Comparison of ENCODE assay signal across 9 cellular contexts in genomic region chr16:85057212-85057889, GRCh38. TPM values are rescaled to one million over a fixed set of nuclear protein-coding genes. Genes with fewer than 3 reads are reported as not detected.
DNase-seq lines count a peak whose midpoint lies in the region; ATAC-seq and TF ChIP-seq lines count a peak whose summit lies in the region.
"Had no signal": no experiment of that assay in that cellular context is flagged by ENCODE, and none has a peak within 500 bp of the region (broad histone marks: within the 10 kb centered on the region; RNA-seq: fewer than 3 reads in every experiment).

No MANE protein-coding gene starts in this region.

- H3K36me3 ChIP-seq in Panc1 (ENCODE audit: control insufficient read depth, insufficient read depth, low read length) (no peaks in the 10 kb centered on the region), vagina (no peaks in the 10 kb centered on the region), suprapubic skin (no peaks in the 10 kb centered on the region)

- peak; percentile 18 for DNase-seq in stimulated activated CD4-positive, alpha-beta T cell treated with anti-CD3 and anti-CD28 coated beads, Interleukin-15, amount 100 ng/mL, for 24 hours
- no peak for DNase-seq in stimulated activated CD4-positive, alpha-beta T cell treated with anti-CD3 and anti-CD28 coated beads, Interleukin-4, amount 100 ng/mL, for 1 hour
- DNase-seq in Panc1 (ENCODE audit: low read depth, low spot score) (no peak), fibroblast of the aortic adventitia (ENCODE audit: low read depth) (no peak), vagina (ENCODE audit: extremely low spot score in 2 of 2) (no peak), NCI-H2227 (lab: John Stamatoyannopoulos, UW; ENCODE audit: unreplicated experiment) (no peak), suprapubic skin (ENCODE audit: low spot score in 2 of 2) (no peak), NCI-H2107 treated with DMSO at 0.1 percent for 48 hours (lab: John Stamatoyannopoulos, UW; ENCODE audit: unreplicated experiment) (no peak)

- in situ Hi-C loops in Panc1 (cut with HindIII; ENCODE audit: low pct_unique_long_range_greater_than_20kb, low sequenced_read_pairs) = no loop called here

- no peak; the same call in 1 of the 2 replicates for TF ChIP-seq CTCF in Panc1 (IDR thresholded peaks at IDR 0.05)
- peak; percentile 22 for TF ChIP-seq CTCF in fibroblast of the aortic adventitia (IDR thresholded peaks at IDR 0.05; ENCODE audit: insufficient read depth, low read length)
- TF ChIP-seq CTCF in vagina (IDR thresholded peaks at IDR 0.05) = no peak
- TF ChIP-seq CTCF in suprapubic skin (IDR thresholded peaks at IDR 0.05) = no peak

- POLR2A ChIA-PET in Panc1 (lab: Charles Lee) = no interaction called here

- CTCF ChIA-PET in Panc1 (lab: Charles Lee) = interaction anchor here (0.7 kb wide), 1 partner anchor 84 kb away, joined by 5 read pairs; no protein-coding TSS in a partner anchor

- no peaks in the 10 kb centered on the region for H3K27me3 ChIP-seq in Panc1 (ENCODE audit: control insufficient read depth, insufficient read depth, low read length)
- H3K27me3 ChIP-seq in vagina = no peaks in the 10 kb centered on the region
- H3K27me3 ChIP-seq in suprapubic skin = no peaks in the 10 kb centered on the region

- H3K4me1 ChIP-seq in Panc1 (ENCODE audit: control insufficient read depth, insufficient read depth, low read length) (peaks cover 9% of the 10 kb centered on the region), vagina (peaks cover 23% of the 10 kb centered on the region), suprapubic skin (peaks cover 20% of the 10 kb centered on the region)

- H3K4me3 ChIP-seq in Panc1 (ENCODE audit: low read depth in 2 of 2, low read length in 2 of 2) (no peak overlapping the region), fibroblast of the aortic adventitia (ENCODE audit: low read depth, low read length) (no peak overlapping the region), vagina (no peak overlapping the region), suprapubic skin (no peak overlapping the region)

- H3K27ac ChIP-seq in Panc1 (ENCODE audit: low read length) = no peak overlapping the region
- peak overlapping the region; percentile 86 for H3K27ac ChIP-seq in vagina
- H3K27ac ChIP-seq in suprapubic skin = no peak overlapping the region

- H3K9me3 ChIP-seq in Panc1 (ENCODE audit: control insufficient read depth, insufficient read depth, low read depth, low read length) = no peaks in the 10 kb centered on the region
- H3K9me3 ChIP-seq in vagina = no peaks in the 10 kb centered on the region
- no peaks in the 10 kb centered on the region for H3K9me3 ChIP-seq in suprapubic skin

- no peak for TF ChIP-seq EP300 in suprapubic skin (IDR thresholded peaks at IDR 0.05)

- 90% methylated on average over 9 of the region's 9 CpGs for WGBS in suprapubic skin

- no TSS peak for BruUV-seq in Panc1 (replicated peaks; lab: Mats Ljungman, UMichigan)

- peak; percentile 79; the same call in 1 of the 2 replicates for ATAC-seq in Panc1

- TF ChIP-seq POLR2A in vagina (IDR thresholded peaks at IDR 0.05) (no peak), suprapubic skin (IDR thresholded peaks at IDR 0.05) (no peak)

- intact Hi-C loops in Panc1 (cut with micrococcal nuclease; ENCODE audit: unreplicated experiment) = no loop called here
- intact Hi-C loops in vagina (cut with DNase I) = no loop called here

RNA-seq across cellular contexts. Expression of gene KIAA0513, which starts 29.8 kb away (rescaled TPM):
- total RNA-seq in Panc1 (2021; ENCODE audit: unreplicated experiment) (8.7 TPM), fibroblast of the aortic adventitia (ENCODE audit: low replicate concordance) (21.5 and 28.3 TPM in 2 replicates), vagina (26.8 TPM), suprapubic skin (10 to 100 TPM; 23.7 to 32.3 (median 26.6) TPM)
- polyA plus RNA-seq in Panc1 (2012; ENCODE audit: insufficient read length) = 7.9 TPM

RNA-seq across cellular contexts. Expression of gene ZDHHC7, which starts 46.0 kb away (rescaled TPM):
- total RNA-seq in Panc1 (2021; ENCODE audit: unreplicated experiment) = 71.5 TPM
- 74.5 TPM for polyA plus RNA-seq in Panc1 (2012; ENCODE audit: insufficient read length)
- total RNA-seq in fibroblast of the aortic adventitia (ENCODE audit: low replicate concordance) = 45.6 and 82.5 TPM in 2 replicates
- total RNA-seq in vagina = 37.3 TPM
- 10 to 100 TPM; 45.9 to 65.5 (median 54.3) TPM for total RNA-seq in suprapubic skin

RNA-seq across cellular contexts. Expression of gene CIBAR2, which starts 54.9 kb away (rescaled TPM):
- total RNA-seq in Panc1 (2021; ENCODE audit: unreplicated experiment) (not detected), fibroblast of the aortic adventitia (ENCODE audit: low replicate concordance) (not detected in 2 replicates), vagina (not detected), suprapubic skin (not detected)
- polyA plus RNA-seq in Panc1 (2012; ENCODE audit: insufficient read length) = 0.39 TPM
- total RNA-seq: mononuclear cell had no signal
